Comparison of ENCODE assay signal across 35 cellular contexts in the genomic region with DNA sequence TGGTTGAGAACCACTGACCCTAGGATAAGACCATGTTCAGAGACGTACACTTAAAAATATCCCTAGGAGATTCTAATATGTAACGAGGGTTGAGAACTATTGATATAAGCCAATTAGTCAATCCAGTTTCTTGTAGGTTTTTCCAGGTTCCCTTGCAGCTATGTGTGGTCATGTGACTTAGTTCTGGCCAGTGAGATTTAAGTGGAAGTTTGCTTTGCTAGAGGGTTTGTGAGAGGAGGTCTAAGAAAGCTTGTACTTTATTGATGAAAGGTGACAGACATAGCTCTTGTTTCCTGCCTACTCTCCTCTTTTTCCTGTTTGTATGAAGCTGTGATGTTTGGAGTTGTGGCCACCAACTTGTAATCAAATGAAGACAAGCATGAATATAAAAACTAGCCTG.
"Had no signal": no experiment of that assay in that cellular context is flagged by ENCODE, and none has a peak within 500 bp of the region (broad histone marks: within the 10 kb centered on the region; RNA-seq: fewer than 3 reads in every experiment).

No MANE protein-coding gene starts in this region.

- H3K9me3 Mint-ChIP-seq: activated naive CD4-positive, alpha-beta T cell treated with anti-CD3 and anti-CD28 coated beads, Interleukin-2, amount 50 U/mL, for 24 hours; activated T-helper 2 cell treated with anti-CD3 and anti-CD28 coated beads, Interferon-gamma antibody, Interleukin-2, Interleukin-4, amounts not matched to agents 10 μg/mL and 5 μg/mL and 100 μg/mL, durations not matched to agents 14 hours and 24 hours and 36 hours; effector memory CD8-positive, alpha-beta T cell; T-helper 2 cell treated with Interferon-gamma antibody and Interleukin-4, amounts not matched to agents 5 μg/mL and 100 μg/mL, for 36 hours had no signal

- H3K4me1 Mint-ChIP-seq: activated CD4-positive, alpha-beta T cell treated with anti-CD3 and anti-CD28 coated beads for 36 hours; activated CD4-positive, alpha-beta T cell treated with anti-CD3 and anti-CD28 coated beads, Interleukin-2, amount 10 ng/mL, durations not matched to agents 24 days and 14 days; activated CD8-positive, alpha-beta memory T cell treated with anti-CD3 and anti-CD28 coated beads, Interleukin-2, amount 10 ng/mL, durations not matched to agents 7 days and 5 days; activated naive CD4-positive, alpha-beta T cell treated with anti-CD3 and anti-CD28 coated beads, Interleukin-2, amount 50 U/mL, for 24 hours; activated naive CD8-positive, alpha-beta T cell treated with anti-CD3 and anti-CD28 coated beads for 36 hours; activated naive CD8-positive, alpha-beta T cell treated with anti-CD3 and anti-CD28 coated beads, Interleukin-2, amount 50 U/mL, for 24 hours; T-helper 17 cell had no signal

- H3K27me3 ChIP-seq: adrenal gland, body of pancreas, esophagus squamous epithelium, gastroesophageal sphincter, heart right ventricle had no signal

- DNase-seq: activated CD4-positive, alpha-beta memory T cell treated with anti-CD3 and anti-CD28 coated beads for 36 hours; activated CD4-positive, alpha-beta T cell treated with anti-CD3 and anti-CD28 coated beads for 36 hours; activated CD4-positive, alpha-beta T cell treated with anti-CD3 and anti-CD28 coated beads, Interleukin-2, amount 10 ng/mL, durations not matched to agents 24 days and 14 days; activated CD4-positive, CD25-positive, alpha-beta regulatory T cell; activated CD4-positive, CD25-positive, alpha-beta regulatory T cell treated with anti-CD3 and anti-CD28 coated beads, Interleukin-2, amount 50 U/mL, for 72 hours; activated CD8-positive, alpha-beta memory T cell treated with anti-CD3 and anti-CD28 coated beads, Interleukin-2, amount 10 ng/mL, durations not matched to agents 7 days and 5 days; activated CD8-positive, alpha-beta memory T cell treated with anti-CD3 and anti-CD28 coated beads, Interleukin-2, amount 50 U/mL, for 4 hours; activated CD8-positive, alpha-beta T cell treated with anti-CD3 and anti-CD28 coated beads, Interleukin-2, amount 10 ng/mL, durations not matched to agents 7 days and 5 days; activated effector memory CD4-positive, alpha-beta T cell treated with anti-CD3 and anti-CD28 coated beads, Interleukin-2, amount 50 U/mL, for 16 hours; activated naive CD4-positive, alpha-beta T cell treated with anti-CD3 and anti-CD28 coated beads for 36 hours; activated naive CD8-positive, alpha-beta T cell treated with anti-CD3 and anti-CD28 coated beads for 36 hours; activated naive CD8-positive, alpha-beta T cell treated with anti-CD3 and anti-CD28 coated beads, Interleukin-2, amount 50 U/mL, for 24 hours; activated T-cell treated with anti-CD3 and anti-CD28 coated beads, Interleukin-2, amount 50 U/mL, for 1 hour; activated T-cell treated with anti-CD3 and anti-CD28 coated beads, Interleukin-2, amount 50 U/mL, for 48 hours; adrenal gland; amygdala; aorta; body of pancreas; caudate nucleus; cortex of kidney; dermis blood vessel endothelial cell; effector CD4-positive, alpha-beta T cell; effector memory CD8-positive, alpha-beta T cell; erythroblast; esophagus squamous epithelium; foreskin melanocyte; heart right ventricle; T-helper 17 cell; T1000 had no signal

- FAIRE-seq: colon had no signal

- H3K36me3 ChIP-seq: adrenal gland, esophagus squamous epithelium, gastroesophageal sphincter, heart right ventricle had no signal

- H3K36me3 Mint-ChIP-seq: activated CD4-positive, alpha-beta memory T cell treated with anti-CD3 and anti-CD28 coated beads for 36 hours; activated CD8-positive, alpha-beta memory T cell treated with anti-CD3 and anti-CD28 coated beads, Interleukin-2, amount 10 ng/mL, durations not matched to agents 7 days and 5 days; activated naive CD4-positive, alpha-beta T cell treated with anti-CD3 and anti-CD28 coated beads, Interleukin-2, amount 50 U/mL, for 24 hours; activated naive CD8-positive, alpha-beta T cell treated with anti-CD3 and anti-CD28 coated beads for 36 hours had no signal

- H3K27ac Mint-ChIP-seq: activated CD4-positive, alpha-beta memory T cell treated with anti-CD3 and anti-CD28 coated beads for 36 hours; activated CD4-positive, alpha-beta T cell treated with anti-CD3 and anti-CD28 coated beads for 36 hours; activated CD4-positive, alpha-beta T cell treated with anti-CD3 and anti-CD28 coated beads, Interleukin-2, amount 10 ng/mL, durations not matched to agents 24 days and 14 days; activated CD8-positive, alpha-beta memory T cell treated with anti-CD3 and anti-CD28 coated beads, Interleukin-2, amount 10 ng/mL, durations not matched to agents 7 days and 5 days; activated CD8-positive, alpha-beta T cell treated with anti-CD3 and anti-CD28 coated beads, Interleukin-2, amount 10 ng/mL, durations not matched to agents 7 days and 5 days; activated naive CD4-positive, alpha-beta T cell treated with anti-CD3 and anti-CD28 coated beads for 36 hours; activated naive CD4-positive, alpha-beta T cell treated with anti-CD3 and anti-CD28 coated beads, Interleukin-2, amount 50 U/mL, for 24 hours; activated naive CD8-positive, alpha-beta T cell treated with anti-CD3 and anti-CD28 coated beads for 36 hours; activated naive CD8-positive, alpha-beta T cell treated with anti-CD3 and anti-CD28 coated beads, Interleukin-2, amount 50 U/mL, for 24 hours; activated T-helper 1 cell treated with anti-CD3 and anti-CD28 coated beads, Interleukin-12 subunit alpha, Interleukin-12 subunit beta, Interleukin-2, Interleukin-4 antibody, amounts not matched to agents 30 ng/mL and 10 ng/mL and 1 ng/mL, durations not matched to agents 14 hours and 24 hours and 36 hours; activated T-helper 2 cell treated with anti-CD3 and anti-CD28 coated beads, Interferon-gamma antibody, Interleukin-2, Interleukin-4, amounts not matched to agents 10 μg/mL and 5 μg/mL and 100 μg/mL, durations not matched to agents 14 hours and 24 hours and 36 hours; effector memory CD8-positive, alpha-beta T cell; T-helper 17 cell; T-helper 2 cell treated with Interferon-gamma antibody and Interleukin-4, amounts not matched to agents 5 μg/mL and 100 μg/mL, for 36 hours had no signal

- H3K9me3 ChIP-seq: adrenal gland, body of pancreas, esophagus squamous epithelium had no signal

- H3K4me3 Mint-ChIP-seq: activated CD4-positive, alpha-beta memory T cell treated with anti-CD3 and anti-CD28 coated beads for 36 hours; activated CD4-positive, alpha-beta T cell treated with anti-CD3 and anti-CD28 coated beads for 36 hours; activated CD4-positive, alpha-beta T cell treated with anti-CD3 and anti-CD28 coated beads, Interleukin-2, amount 10 ng/mL, durations not matched to agents 24 days and 14 days; activated CD8-positive, alpha-beta memory T cell treated with anti-CD3 and anti-CD28 coated beads, Interleukin-2, amount 10 ng/mL, durations not matched to agents 7 days and 5 days; activated CD8-positive, alpha-beta T cell treated with anti-CD3 and anti-CD28 coated beads, Interleukin-2, amount 10 ng/mL, durations not matched to agents 7 days and 5 days; activated naive CD4-positive, alpha-beta T cell treated with anti-CD3 and anti-CD28 coated beads for 36 hours; activated naive CD4-positive, alpha-beta T cell treated with anti-CD3 and anti-CD28 coated beads, Interleukin-2, amount 50 U/mL, for 24 hours; activated naive CD8-positive, alpha-beta T cell treated with anti-CD3 and anti-CD28 coated beads for 36 hours; activated naive CD8-positive, alpha-beta T cell treated with anti-CD3 and anti-CD28 coated beads, Interleukin-2, amount 50 U/mL, for 24 hours; activated T-helper 1 cell treated with anti-CD3 and anti-CD28 coated beads, Interleukin-12 subunit alpha, Interleukin-12 subunit beta, Interleukin-2, Interleukin-4 antibody, amounts not matched to agents 30 ng/mL and 10 ng/mL and 1 ng/mL, durations not matched to agents 14 hours and 24 hours and 36 hours; effector memory CD8-positive, alpha-beta T cell; T-helper 17 cell; T-helper 2 cell treated with Interferon-gamma antibody and Interleukin-4, amounts not matched to agents 5 μg/mL and 100 μg/mL, for 36 hours had no signal

- H3K27ac ChIP-seq: adrenal gland, body of pancreas, esophagus squamous epithelium, gastroesophageal sphincter, heart right ventricle had no signal

- H3K4me3 ChIP-seq: adrenal gland, body of pancreas, esophagus squamous epithelium, gastroesophageal sphincter, heart right ventricle had no signal

- ATAC-seq: activated CD4-positive, alpha-beta T cell treated with anti-CD3 and anti-CD28 coated beads for 36 hours; activated CD8-positive, alpha-beta memory T cell treated with anti-CD3 and anti-CD28 coated beads, Interleukin-2, amount 10 ng/mL, durations not matched to agents 7 days and 5 days; activated CD8-positive, alpha-beta T cell treated with anti-CD3 and anti-CD28 coated beads, Interleukin-2, amount 10 ng/mL, durations not matched to agents 7 days and 5 days; activated naive CD8-positive, alpha-beta T cell treated with anti-CD3 and anti-CD28 coated beads, Interleukin-2, amount 50 U/mL, for 24 hours; body of pancreas; effector memory CD8-positive, alpha-beta T cell; gastroesophageal sphincter; heart right ventricle; T-helper 17 cell had no signal
